8 cellular contexts compared by ENCODE assay signal in the genomic region with DNA sequence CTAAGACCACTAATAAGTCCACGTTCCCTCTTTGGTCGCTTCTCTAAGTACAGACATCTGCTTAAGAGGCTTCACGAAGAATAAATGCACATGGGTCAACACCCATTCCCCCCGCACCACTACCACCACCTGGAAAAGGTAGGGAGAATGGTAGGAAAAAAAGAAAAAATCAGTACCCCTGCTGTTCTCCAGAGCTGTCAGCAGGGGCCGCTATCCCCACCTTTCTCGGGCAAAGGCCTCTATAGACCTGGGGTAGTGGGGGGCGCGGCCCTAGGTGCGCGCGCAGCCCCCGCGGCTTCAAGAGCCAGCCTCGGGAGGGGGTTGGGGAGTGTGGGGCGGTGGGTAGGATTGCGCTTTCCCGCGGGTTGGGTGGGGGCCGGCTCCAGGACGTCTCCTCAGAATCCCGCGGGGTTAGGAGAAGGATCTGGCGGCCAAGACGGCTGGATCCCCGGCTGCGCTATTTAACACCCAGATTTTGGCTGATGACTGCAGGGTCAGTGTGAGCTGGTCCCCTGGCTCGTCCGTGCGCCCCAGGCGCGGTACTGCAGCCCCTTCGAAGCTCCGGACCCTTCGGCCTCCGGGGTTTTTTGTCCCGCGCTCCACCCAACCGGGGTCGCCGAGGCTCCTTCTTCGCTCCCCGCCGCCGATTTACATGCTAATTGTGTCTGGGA.
DNase-seq lines count a peak whose midpoint lies in the region; ATAC-seq and TF ChIP-seq lines count a peak whose summit lies in the region.

No MANE protein-coding gene starts in this region.

- TF ChIP-seq POLR2A in GM19099 (IDR thresholded peaks at IDR 0.05; ENCODE audit: extremely low read depth, insufficient read length, low read depth), result peak; percentile 16

- peak; percentile 33 for ATAC-seq in HG03139 (IDR thresholded peaks at IDR 0.05; ENCODE audit: unreplicated experiment)

- peak; percentile 51 for DNase-seq in COLO829 (ENCODE audit: low spot score)
- DNase-seq in RPMI8226, result peak; percentile 70
- DNase-seq in choroid plexus epithelial cell (ENCODE audit: low read depth), result peak; percentile 68
- DNase-seq in kidney glomerular epithelial cell (lab: John Stamatoyannopoulos, UW), result peak; percentile 53
- peak; percentile 25 for DNase-seq in stimulated activated CD4-positive, alpha-beta T cell treated with anti-CD3 and anti-CD28 coated beads, Interleukin-4, amount 100 ng/mL, for 1 hour
- DNase-seq in NCI-H1105 treated with DMSO at 0.1 percent for 48 hours (lab: John Stamatoyannopoulos, UW), result no peak

- peak; percentile 89 for TF ChIP-seq CTCF in choroid plexus epithelial cell (conservative IDR thresholded peaks at IDR 0.05; ENCODE audit: low read depth, low read length)

- H3K4me3 ChIP-seq in choroid plexus epithelial cell (ENCODE audit: low read depth, low read length), result peak overlapping the region; percentile 68
